ENCODE assay signal across 22 cellular contexts in the genomic region with DNA sequence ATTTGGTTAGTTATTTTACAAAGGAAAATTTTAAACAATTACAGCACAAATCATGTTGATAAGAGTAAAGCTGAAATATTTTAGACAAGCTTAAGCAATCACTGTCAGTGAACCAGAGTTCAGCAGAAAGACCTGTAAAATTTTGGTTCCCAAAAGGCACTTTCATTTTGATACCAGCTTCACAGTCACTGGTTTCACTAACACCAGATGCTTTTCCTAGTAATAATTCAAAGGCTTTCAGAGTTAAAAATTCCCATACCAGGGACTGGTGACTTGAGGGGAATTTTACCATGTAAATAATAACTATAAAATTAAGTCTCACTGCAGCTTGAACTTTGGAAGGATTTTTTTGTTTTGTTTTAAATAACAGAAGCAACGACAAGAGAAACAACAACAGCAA. TPM values are rescaled to one million over a fixed set of nuclear protein-coding genes. Genes with fewer than 3 reads are reported as not detected.
DNase-seq lines count a peak whose midpoint lies in the region; ATAC-seq and TF ChIP-seq lines count a peak whose summit lies in the region.
"Had no signal": no experiment of that assay in that cellular context is flagged by ENCODE, and none has a peak within 500 bp of the region (broad histone marks: within the 10 kb centered on the region; RNA-seq: fewer than 3 reads in every experiment).

No MANE protein-coding gene starts in this region.

- no peak overlapping the region for H3K27ac ChIP-seq in brain microvascular endothelial cell
- H3K27ac ChIP-seq in esophagus muscularis mucosa (replicated peaks in 1 of 4): no peak overlapping the region
- no peak overlapping the region for H3K27ac ChIP-seq in dorsolateral prefrontal cortex

- H3K4me3 Mint-ChIP-seq in activated CD4-positive, alpha-beta memory T cell treated with anti-CD3 and anti-CD28 coated beads for 36 hours: peak overlapping the region; percentile 58
- no peak overlapping the region for H3K4me3 Mint-ChIP-seq in activated CD4-positive, alpha-beta memory T cell treated with anti-CD3 and anti-CD28 coated beads, Interleukin-2, amount 10 ng/mL, durations not matched to agents 7 days and 5 days
- H3K4me3 Mint-ChIP-seq in activated T-helper 17 cell treated with anti-CD3 and anti-CD28 coated beads, Interleukin-2, amount 50 U/mL, for 72 hours: peak overlapping the region; percentile 95
- H3K4me3 Mint-ChIP-seq: GM23338 had no signal

- H3K27me3 Mint-ChIP-seq in activated CD4-positive, alpha-beta memory T cell treated with anti-CD3 and anti-CD28 coated beads for 36 hours: no peaks in the 10 kb centered on the region
- no peaks in the 10 kb centered on the region for H3K27me3 Mint-ChIP-seq in activated CD4-positive, alpha-beta memory T cell treated with anti-CD3 and anti-CD28 coated beads, Interleukin-2, amount 10 ng/mL, durations not matched to agents 7 days and 5 days
- H3K27me3 Mint-ChIP-seq in activated T-helper 17 cell treated with anti-CD3 and anti-CD28 coated beads, Interleukin-2, amount 50 U/mL, for 72 hours: no peaks in the 10 kb centered on the region
- H3K27me3 Mint-ChIP-seq: CD4-positive, alpha-beta memory T cell had no signal

- H3K27me3 ChIP-seq in GM06990 (replicated peaks; ENCODE audit: control insufficient read depth, insufficient read depth, low read length): no peaks in the 10 kb centered on the region
- H3K27me3 ChIP-seq in Loucy (ENCODE audit: insufficient read depth, low read length, poor library complexity, severe bottlenecking): no peaks in the 10 kb centered on the region
- H3K27me3 ChIP-seq in brain microvascular endothelial cell (replicated peaks): no peaks in the 10 kb centered on the region
- H3K27me3 ChIP-seq in esophagus muscularis mucosa: peaks cover 0 to 26% (median 7%) of the 10 kb centered on the region in 4 donors
- peaks cover 0 to 24% (median 11%) of the 10 kb centered on the region in 45 donors for H3K27me3 ChIP-seq in dorsolateral prefrontal cortex

- H2AFZ ChIP-seq in Loucy (ENCODE audit: low read length): no peak overlapping the region
- H2AFZ ChIP-seq: GM23338 had no signal

- H3F3A ChIP-seq in Loucy (ENCODE audit: low read depth): no peaks in the 10 kb centered on the region

- CTCF ChIA-PET in activated CD4-positive, alpha-beta memory T cell treated with anti-CD3 and anti-CD28 coated beads for 36 hours (lab: Charles Lee): interaction anchor here (0.7 to 2.1 kb wide), 5 partner anchors 19 to 28 kb away, joined by 3 to 5 read pairs (median 4); no protein-coding TSS in a partner anchor
- CTCF ChIA-PET in activated CD4-positive, alpha-beta memory T cell treated with anti-CD3 and anti-CD28 coated beads, Interleukin-2, amount 10 ng/mL, durations not matched to agents 7 days and 5 days (lab: Charles Lee): no interaction called here

- DNase-seq in activated CD4-positive, alpha-beta memory T cell treated with anti-CD3 and anti-CD28 coated beads for 36 hours: no peak
- no peak for DNase-seq in activated CD4-positive, alpha-beta memory T cell treated with anti-CD3 and anti-CD28 coated beads, Interleukin-2, amount 10 ng/mL, durations not matched to agents 7 days and 5 days
- no peak for DNase-seq in GM06990 (ENCODE audit: extremely low read depth, insufficient read length)
- DNase-seq in brain microvascular endothelial cell: no peak
- DNase-seq in esophagus muscularis mucosa (ENCODE audit: extremely low spot score): no peak
- DNase-seq in dorsolateral prefrontal cortex: no peak
- DNase-seq: AML-193; CD4-positive, alpha-beta memory T cell; DND-41; GDM1; IMR-90; NCI-H1048; NCI-H1694; NCI-H2107; NCI-H345; NCI-H526 treated with DMSO at 0.1 percent for 48 hours; NK-92 treated with Interleukin-12 subunit alpha and Interleukin-12 subunit beta, amount 100 ng/mL, for 24 hours; PC-3 had no signal

- no peaks in the 10 kb centered on the region for H3K9me2 ChIP-seq in Loucy (replicated peaks; ENCODE audit: low read depth, low read length)

- H3K27ac Mint-ChIP-seq in activated CD4-positive, alpha-beta memory T cell treated with anti-CD3 and anti-CD28 coated beads for 36 hours: no peak overlapping the region
- H3K27ac Mint-ChIP-seq in activated CD4-positive, alpha-beta memory T cell treated with anti-CD3 and anti-CD28 coated beads, Interleukin-2, amount 10 ng/mL, durations not matched to agents 7 days and 5 days: no peak overlapping the region
- no peak overlapping the region for H3K27ac Mint-ChIP-seq in activated T-helper 17 cell treated with anti-CD3 and anti-CD28 coated beads, Interleukin-2, amount 50 U/mL, for 72 hours
- H3K27ac Mint-ChIP-seq: GM23338 had no signal

- no peak for TF ChIP-seq EP300 in esophagus muscularis mucosa (IDR thresholded peaks at IDR 0.05)

- in situ Hi-C loops in brain microvascular endothelial cell (cut with HindIII; ENCODE audit: low pct_ligation_motif_present, low sequenced_read_pairs): no loop called here

- TF ChIP-seq CTCF in GM06990 (IDR thresholded peaks at IDR 0.05; ENCODE audit: insufficient read depth, low read length, poor library complexity, severe bottlenecking) (no peak), Loucy (conservative IDR thresholded peaks at IDR 0.05; ENCODE audit: low read length) (no peak), brain microvascular endothelial cell (IDR thresholded peaks at IDR 0.05; ENCODE audit: low read depth, low read length, missing control alignments) (no peak), esophagus muscularis mucosa (IDR thresholded peaks at IDR 0.05) (no peak), dorsolateral prefrontal cortex (IDR thresholded peaks at IDR 0.05 in 54 of 56, conservative IDR thresholded peaks at IDR 0.05 in 2 of 56; ENCODE audit: low read depth in 1 of 56, partially characterized antibody in 56 of 56) (no peak)

- H3K4me3 ChIP-seq in GM06990 (replicated peaks; ENCODE audit: low read depth, low read length) (peak overlapping the region; percentile 28; the same call in 1 of the 2 replicates), Loucy (ENCODE audit: low read length, poor library complexity, severe bottlenecking) (no peak overlapping the region), brain microvascular endothelial cell (ENCODE audit: low read depth, low read length) (no peak overlapping the region), esophagus muscularis mucosa (no peak overlapping the region), dorsolateral prefrontal cortex (no peak overlapping the region)
- H3K4me3 ChIP-seq: GM23338 had no signal

- H3K4me2 ChIP-seq in Loucy (ENCODE audit: low read depth, low read length, poor library complexity, severe bottlenecking): peak overlapping the region; percentile 19
- H3K4me2 ChIP-seq: GM23338 had no signal

- no peak for TF ChIP-seq POLR2A in esophagus muscularis mucosa (IDR thresholded peaks at IDR 0.05; ENCODE audit: low read depth)

- WGBS in esophagus muscularis mucosa: 97% methylated on average over 1 of the region's 1 CpG

- no peak overlapping the region for H3K9ac ChIP-seq in Loucy (ENCODE audit: low read depth, low read length, poor library complexity, severe bottlenecking)

- H3K4me1 Mint-ChIP-seq in activated CD4-positive, alpha-beta memory T cell treated with anti-CD3 and anti-CD28 coated beads for 36 hours (ENCODE audit: low read depth): peaks cover 80% of the 10 kb centered on the region
- H3K4me1 Mint-ChIP-seq in activated CD4-positive, alpha-beta memory T cell treated with anti-CD3 and anti-CD28 coated beads, Interleukin-2, amount 10 ng/mL, durations not matched to agents 7 days and 5 days: peaks cover 49% of the 10 kb centered on the region
- peaks cover 38% of the 10 kb centered on the region for H3K4me1 Mint-ChIP-seq in activated T-helper 17 cell treated with anti-CD3 and anti-CD28 coated beads, Interleukin-2, amount 50 U/mL, for 72 hours

- H3K9me3 ChIP-seq in Loucy (ENCODE audit: insufficient read depth, low read depth, low read length) (no peaks in the 10 kb centered on the region), esophagus muscularis mucosa (no peaks in the 10 kb centered on the region)

- H3K36me3 ChIP-seq in GM06990 (ENCODE audit: control insufficient read depth, insufficient read depth, low read length) (peaks cover 4% of the 10 kb centered on the region), Loucy (ENCODE audit: insufficient read depth, low read length) (no peaks in the 10 kb centered on the region), brain microvascular endothelial cell (replicated peaks) (no peaks in the 10 kb centered on the region), esophagus muscularis mucosa (no peaks in the 10 kb centered on the region)

- POLR2A ChIA-PET in activated CD4-positive, alpha-beta memory T cell treated with anti-CD3 and anti-CD28 coated beads for 36 hours (lab: Charles Lee): interaction anchor here (1.0 to 1.7 kb wide), 2 partner anchors 10 to 21 kb away, joined by 5 to 7 read pairs; no protein-coding TSS in a partner anchor
- POLR2A ChIA-PET in activated CD4-positive, alpha-beta memory T cell treated with anti-CD3 and anti-CD28 coated beads, Interleukin-2, amount 10 ng/mL, durations not matched to agents 7 days and 5 days (lab: Charles Lee): interaction anchor here (1.3 kb wide), 1 partner anchor 8 kb away, joined by 4 read pairs; no protein-coding TSS in a partner anchor

- H4K20me1 ChIP-seq in Loucy (ENCODE audit: insufficient read depth, low read length, poor library complexity, severe bottlenecking): no peaks in the 10 kb centered on the region

- peaks cover 60% of the 10 kb centered on the region for H3K36me3 Mint-ChIP-seq in activated CD4-positive, alpha-beta memory T cell treated with anti-CD3 and anti-CD28 coated beads for 36 hours
- peaks cover 24% of the 10 kb centered on the region for H3K36me3 Mint-ChIP-seq in activated CD4-positive, alpha-beta memory T cell treated with anti-CD3 and anti-CD28 coated beads, Interleukin-2, amount 10 ng/mL, durations not matched to agents 7 days and 5 days (ENCODE audit: low read depth)
- peaks cover 88% of the 10 kb centered on the region for H3K36me3 Mint-ChIP-seq in activated T-helper 17 cell treated with anti-CD3 and anti-CD28 coated beads, Interleukin-2, amount 50 U/mL, for 72 hours (ENCODE audit: low read depth)

- H3K9me3 Mint-ChIP-seq in activated CD4-positive, alpha-beta memory T cell treated with anti-CD3 and anti-CD28 coated beads for 36 hours: no peaks in the 10 kb centered on the region
- H3K9me3 Mint-ChIP-seq in activated CD4-positive, alpha-beta memory T cell treated with anti-CD3 and anti-CD28 coated beads, Interleukin-2, amount 10 ng/mL, durations not matched to agents 7 days and 5 days: no peaks in the 10 kb centered on the region
- no peaks in the 10 kb centered on the region for H3K9me3 Mint-ChIP-seq in activated T-helper 17 cell treated with anti-CD3 and anti-CD28 coated beads, Interleukin-2, amount 50 U/mL, for 72 hours
- H3K9me3 Mint-ChIP-seq: CD4-positive, alpha-beta memory T cell; GM23338 had no signal

- H3K79me2 ChIP-seq in Loucy (ENCODE audit: insufficient read depth, low read length): peaks cover 20% of the 10 kb centered on the region

- ATAC-seq in activated T-helper 17 cell treated with anti-CD3 and anti-CD28 coated beads, Interleukin-2, amount 50 U/mL, for 72 hours (replicated peaks): no peak
- ATAC-seq: GM23338, PC-3 had no signal

- peaks cover 33% of the 10 kb centered on the region for H3K4me1 ChIP-seq in Loucy (ENCODE audit: insufficient read depth, low read length, poor library complexity, severe bottlenecking)
- H3K4me1 ChIP-seq in esophagus muscularis mucosa: peaks cover 0 to 19% (median 15%) of the 10 kb centered on the region in 4 donors

- intact Hi-C loops in activated CD4-positive, alpha-beta memory T cell treated with anti-CD3 and anti-CD28 coated beads for 36 hours (cut with micrococcal nuclease): loop anchor here (5.0 to 10.0 kb wide), 7 partner anchors 103 to 616 kb away; partner anchors contain the start of genes CD302, RBMS1 and WDSUB1
- intact Hi-C loops in esophagus muscularis mucosa (cut with DNase I) (no loop called here), dorsolateral prefrontal cortex (cut with DNase I) (no loop called here)

RNA-seq across cellular contexts. Expression of gene LY75, which starts 4.2 kb away (rescaled TPM):
- total RNA-seq in activated CD4-positive, alpha-beta memory T cell treated with anti-CD3 and anti-CD28 coated beads for 36 hours: 10 to 100 TPM; 65.0 to 66.5 TPM
- 10 to 100 TPM; 22.7 to 23.5 TPM for total RNA-seq in activated CD4-positive, alpha-beta memory T cell treated with anti-CD3 and anti-CD28 coated beads, Interleukin-2, amount 10 ng/mL, durations not matched to agents 7 days and 5 days
- 10 to 100 TPM; 31.3 to 32.2 TPM for total RNA-seq in activated T-helper 17 cell treated with anti-CD3 and anti-CD28 coated beads, Interleukin-2, amount 50 U/mL, for 72 hours
- 1 to 10 TPM in 3 of 4 donors, under 1 TPM in 1; 0.97 to 2.5 (median 1.3) TPM for total RNA-seq in esophagus muscularis mucosa
- 1 to 10 TPM in 102 of 120 experiments, under 1 TPM in 17, not detected in 1; 0.41 to 4.8 (median 1.8) TPM for total RNA-seq in dorsolateral prefrontal cortex
- total RNA-seq: A673, IMR-90, PC-3 had no signal

Comparison
In these comparisons a context has a peak if more than half of its experiments do, and no peak if none do; other contexts are left out.
1. RNA of gene LY75, which starts 4.2 kb away (total RNA-seq): 65.0 to 66.5 TPM in activated CD4-positive, alpha-beta memory T cell treated with anti-CD3 and anti-CD28 coated beads for 36 hours, 31.3 to 32.2 TPM in activated T-helper 17 cell treated with anti-CD3 and anti-CD28 coated beads, Interleukin-2, amount 50 U/mL, for 72 hours and 22.7 to 23.5 TPM in activated CD4-positive, alpha-beta memory T cell treated with anti-CD3 and anti-CD28 coated beads, Interleukin-2, amount 10 ng/mL, durations not matched to agents 7 days and 5 days; 0.41 to 4.8 TPM in dorsolateral prefrontal cortex and 0.97 to 2.5 TPM in esophagus muscularis mucosa; every median in the first group is over 4 times any median in the second.